22 cellular contexts compared by ENCODE assay signal in genomic region chr14:101289230-101289690, GRCh38.
DNase-seq lines count a peak whose midpoint lies in the region; ATAC-seq, FAIRE-seq and TF ChIP-seq lines count a peak whose summit lies in the region.
"Had no signal": no experiment of that assay in that cellular context is flagged by ENCODE, and none has a peak within 500 bp of the region (broad histone marks: within the 10 kb centered on the region; RNA-seq: fewer than 3 reads in every experiment).

No MANE protein-coding gene starts in this region.

- TF ChIP-seq POLR2A in H1 (IDR thresholded peaks at IDR 0.05; ENCODE audit: control extremely low read depth in 1 of 2, low read depth in 2 of 2, low read length in 2 of 2) (no peak), HepG2 (IDR thresholded peaks at IDR 0.05; ENCODE audit: insufficient read depth in 1 of 2, low read depth in 2 of 2, low read length in 2 of 2) (no peak)

- no peak overlapping the region for H3K56ac ChIP-seq in H1 (replicated peaks; ENCODE audit: insufficient read length, low read depth, low read length)

- H2AFZ ChIP-seq in GM23338 (peak overlapping the region; percentile 56; the same call in 1 of the 2 replicates), H1 (ENCODE audit: low read length) (no peak overlapping the region), HepG2 (ENCODE audit: low read length) (no peak overlapping the region), mesenchymal stem cell (ENCODE audit: low read depth, low read length) (no peak overlapping the region)

- no peak overlapping the region for H3K4me3 ChIP-seq in GM23338
- no peak overlapping the region for H3K4me3 ChIP-seq in H1 (ENCODE audit: extremely low read depth in 1 of 4, insufficient read depth in 2 of 4, low read depth in 3 of 4, low read length in 4 of 4)
- H3K4me3 ChIP-seq in HepG2 (replicated peaks in 1 of 3; ENCODE audit: insufficient read depth in 1 of 3, low read depth in 2 of 3, low read length in 3 of 3): peak overlapping the region; percentile 48 to 71 (median 55)
- H3K4me3 ChIP-seq in SJCRH30: no peak overlapping the region
- H3K4me3 ChIP-seq in mesenchymal stem cell (ENCODE audit: insufficient read depth in 1 of 2, low read depth in 1 of 2, low read length in 2 of 2): no peak overlapping the region
- H3K4me3 ChIP-seq: BLaER1 had no signal

- H3K79me2 ChIP-seq in GM23338 (replicated peaks; ENCODE audit: insufficient read depth) (no peaks in the 10 kb centered on the region), H1 (ENCODE audit: control insufficient read depth in 1 of 2, insufficient read depth in 2 of 2, low read length in 2 of 2) (no peaks in the 10 kb centered on the region), HepG2 (ENCODE audit: insufficient read depth, low read length) (no peaks in the 10 kb centered on the region)

- TSS peak; percentile 93 for BruUV-seq in HepG2 (replicated peaks; lab: Mats Ljungman, UMichigan)

- peaks cover 33% of the 10 kb centered on the region for H3K4me1 Mint-ChIP-seq in GM23338
- peaks cover 16% of the 10 kb centered on the region for H3K4me1 Mint-ChIP-seq in progenitor cell of endocrine pancreas (ENCODE audit: low read depth)

- H4K5ac ChIP-seq in H1 (ENCODE audit: insufficient read length, low read depth, low read length): no peak overlapping the region

- H3K27ac ChIP-seq in GM23338 (ENCODE audit: low read depth) (no peak overlapping the region), H1 (ENCODE audit: low read depth, low read length) (no peak overlapping the region), HepG2 (ENCODE audit: extremely low read length, insufficient read depth, low read length) (peak overlapping the region; percentile 99), SJCRH30 (no peak overlapping the region), mesenchymal stem cell (ENCODE audit: low read length, poor library complexity, severe bottlenecking) (no peak overlapping the region)
- H3K27ac ChIP-seq: BLaER1 had no signal

- H3K4me2 ChIP-seq in GM23338 (peak overlapping the region; percentile 51; the same call in 1 of the 2 replicates), H1 (ENCODE audit: insufficient read depth in 1 of 2, low read depth in 2 of 2, low read length in 2 of 2) (no peak overlapping the region), HepG2 (ENCODE audit: low read depth, low read length) (peak overlapping the region; percentile 98), mesenchymal stem cell (ENCODE audit: low read length, poor library complexity, severe bottlenecking) (no peak overlapping the region)

- H2BK12ac ChIP-seq in H1 (ENCODE audit: low read depth, low read length) (no peak overlapping the region), mesenchymal stem cell (ENCODE audit: low read length in 2 of 2) (no peak overlapping the region)

- H3K18ac ChIP-seq in H1 (ENCODE audit: extremely low read depth, low read length) (no peak overlapping the region), mesenchymal stem cell (ENCODE audit: low read depth in 1 of 2, low read length in 2 of 2) (no peak overlapping the region)

- H2BK120ac ChIP-seq in H1 (replicated peaks; ENCODE audit: low read depth, low read length) (no peak overlapping the region), mesenchymal stem cell (ENCODE audit: low read depth, low read length) (no peak overlapping the region)

- TF ChIP-seq CTCF in GM23338 (conservative IDR thresholded peaks at IDR 0.05; ENCODE audit: low read depth in 2 of 2) (no peak), H1 (IDR thresholded peaks at IDR 0.05; ENCODE audit: control extremely low read depth in 1 of 3, insufficient read depth in 1 of 3, low read depth in 1 of 3, low read length in 3 of 3) (no peak), HepG2 (CRISPR knock-in tag; IDR thresholded peaks at IDR 0.05) (no peak), progenitor cell of endocrine pancreas (IDR thresholded peaks at IDR 0.05; ENCODE audit: unreplicated experiment) (no peak), D721Med (IDR thresholded peaks at IDR 0.05; ENCODE audit: insufficient read depth, missing control alignments) (no peak)

- no peak overlapping the region for H3K4me3 Mint-ChIP-seq in GM23338
- H3K4me3 Mint-ChIP-seq in progenitor cell of endocrine pancreas (ENCODE audit: low read depth): peak overlapping the region; percentile 4
- H3K4me3 Mint-ChIP-seq: CD4-positive, alpha-beta T cell had no signal

- 95% methylated on average over 12 of the region's 13 CpGs; no CpG with 5 or more reads in 1 of the 2 experiments for WGBS in H1 (ENCODE audit: extremely low coverage in 1 of 2, insufficient coverage in 1 of 2, insufficient read length in 1 of 2, insufficient replicate concordance in 2 of 2, low coverage in 1 of 2, low lambda C conversion rate in 2 of 2, missing lambda C conversion rate in 1 of 2), 2 experiments
- WGBS in HepG2 (ENCODE audit: low lambda C conversion rate): 2% methylated on average over 13 of the region's 13 CpGs
- 81% methylated on average over 13 of the region's 13 CpGs for WGBS in mesenchymal stem cell

- no peak overlapping the region for H2BK5ac ChIP-seq in H1 (ENCODE audit: low read depth, low read length)
- no peak overlapping the region for H2BK5ac ChIP-seq in mesenchymal stem cell (ENCODE audit: low read depth, low read length, poor library complexity, severe bottlenecking)

- H3K27me3 ChIP-seq in GM23338 (ENCODE audit: insufficient read depth) (no peaks in the 10 kb centered on the region), H1 (replicated peaks in 1 of 4; ENCODE audit: control insufficient read depth in 3 of 4, extremely low read depth in 1 of 4, insufficient read depth in 3 of 4, low read length in 3 of 4) (no peaks in the 10 kb centered on the region), HepG2 (ENCODE audit: control insufficient read depth in 1 of 2, insufficient read depth in 2 of 2, low read length in 2 of 2) (no peaks in the 10 kb centered on the region), SJCRH30 (no peaks in the 10 kb centered on the region), mesenchymal stem cell (ENCODE audit: control insufficient read depth in 1 of 2, insufficient read depth in 1 of 2, low read length in 2 of 2) (peaks cover 0 to 31% of the 10 kb centered on the region in 2 experiments)

- H4K91ac ChIP-seq in H1 (replicated peaks; ENCODE audit: insufficient read length, low read length) (no peak overlapping the region), mesenchymal stem cell (ENCODE audit: low read length) (no peak overlapping the region)

- CTCF ChIA-PET in H1 (lab: Charles Lee; ENCODE audit: partially characterized antibody) (interaction anchor here (0.6 to 1.4 kb wide), 4 partner anchors 23 to 106 kb away, joined by 3 read pairs; no protein-coding TSS in a partner anchor), HepG2 (lab: Yijun Ruan, JAX; ENCODE audit: low intra/inter-chr PET ratio, low total read pairs) (interaction anchor here (0.6 kb wide), 1 partner anchor 53 kb away, joined by 3 read pairs; no protein-coding TSS in a partner anchor)

- intact Hi-C loops in HepG2 (cut with micrococcal nuclease; ENCODE audit: unreplicated experiment): loop anchor here (2.0 kb wide), 1 partner anchor 46 kb away; no protein-coding TSS in a partner anchor

- H3K23ac ChIP-seq in H1 (ENCODE audit: insufficient read length) (no peak overlapping the region), mesenchymal stem cell (ENCODE audit: low read length in 2 of 2) (no peak overlapping the region)

- TF ChIP-seq EP300 in H1 (IDR thresholded peaks at IDR 0.05; ENCODE audit: borderline replicate concordance in 1 of 2, low read depth in 2 of 2, low read length in 2 of 2) (no peak), HepG2 (IDR thresholded peaks at IDR 0.05; ENCODE audit: low read depth in 2 of 2, low read length in 2 of 2) (peak; percentile 96 to 99), HepG2 (CRISPR knock-in tag; IDR thresholded peaks at IDR 0.05; ENCODE audit: borderline replicate concordance) (peak; percentile 96)

- H3K9ac ChIP-seq in H1 (replicated peaks in 1 of 4; ENCODE audit: extremely low read depth in 1 of 4, low read depth in 3 of 4, low read length in 3 of 4): no peak overlapping the region
- H3K9ac ChIP-seq in HepG2 (ENCODE audit: insufficient read depth, low read depth, low read length): peak overlapping the region; percentile 87
- H3K9ac ChIP-seq in mesenchymal stem cell (ENCODE audit: low read length): no peak overlapping the region
- H3K9ac ChIP-seq: BLaER1 had no signal

- H3K9me3 Mint-ChIP-seq in GM23338 (peaks cover 2% of the 10 kb centered on the region), progenitor cell of endocrine pancreas (ENCODE audit: low read depth) (no peaks in the 10 kb centered on the region)
- H3K9me3 Mint-ChIP-seq: CD4-positive, alpha-beta T cell had no signal

- no peaks in the 10 kb centered on the region for H3K23me2 ChIP-seq in H1 (ENCODE audit: low read depth, low read length)

- H3K36me3 Mint-ChIP-seq in GM23338 (ENCODE audit: low read depth) (peaks cover 2% of the 10 kb centered on the region; the same call in 2 of the 3 replicates), progenitor cell of endocrine pancreas (ENCODE audit: insufficient read depth) (no peaks in the 10 kb centered on the region)

- no peak for DNase-seq in GM23338 (ENCODE audit: low spot score)
- no peak for DNase-seq in H1 (ENCODE audit: low read depth in 1 of 2, low spot score in 2 of 2)
- DNase-seq in HepG2 (ENCODE audit: low spot score): peak; percentile 99
- no peak for DNase-seq in progenitor cell of endocrine pancreas (ENCODE audit: low spot score, unreplicated experiment)
- DNase-seq in SJCRH30: no peak
- no peak for DNase-seq in D721Med (ENCODE audit: insufficient read length, low spot score)
- DNase-seq in mesenchymal stem cell: no peak
- DNase-seq: CD4-positive, alpha-beta T cell; DMS53; NCI-H1048; NCI-H1436; NCI-H187; NCI-H2081 treated with DMSO at 0.1 percent for 48 hours; NCI-H2171; NCI-H226; NCI-H524 treated with DMSO at 0.1 percent for 48 hours; NCI-H774; NK-92 treated with Interleukin-12 subunit alpha and Interleukin-12 subunit beta, amount 100 ng/mL, for 24 hours; PC-3 had no signal

- FAIRE-seq in H1 (lab: Jason Lieb, UNC): no peak
- peak; percentile 99 for FAIRE-seq in HepG2 (lab: Jason Lieb, UNC)
- FAIRE-seq in D721Med (lab: Jason Lieb, UNC): no peak
- FAIRE-seq: A204.1, H54 had no signal

- H4K8ac ChIP-seq in H1 (ENCODE audit: extremely low read depth, insufficient read depth, low read length) (peak overlapping the region; percentile 26; the same call in 1 of the 2 replicates), mesenchymal stem cell (ENCODE audit: low read length) (no peak overlapping the region)

- no peak overlapping the region for H3K27ac Mint-ChIP-seq in GM23338
- no peak overlapping the region for H3K27ac Mint-ChIP-seq in progenitor cell of endocrine pancreas
- H3K27ac Mint-ChIP-seq: CD4-positive, alpha-beta T cell had no signal

- TF ChIP-seq RAD21 in H1 (IDR thresholded peaks at IDR 0.05 in 1 of 2, conservative IDR thresholded peaks at IDR 0.05 in 1 of 2; ENCODE audit: low read depth in 2 of 2, low read length in 2 of 2) (no peak), HepG2 (CRISPR knock-in tag; IDR thresholded peaks at IDR 0.05) (no peak)

- no peak overlapping the region for H2BK20ac ChIP-seq in H1 (ENCODE audit: low read length)

- H3K4ac ChIP-seq in H1 (replicated peaks; ENCODE audit: insufficient read length, low read depth, low read length) (no peak overlapping the region), mesenchymal stem cell (ENCODE audit: low read depth in 1 of 2, low read length in 2 of 2) (no peak overlapping the region)

- H2AK5ac ChIP-seq in H1 (ENCODE audit: low read depth, low read length) (0 out of 2 replicates have a peak overlapping the region, but pooled peaks have one; percentile 65), mesenchymal stem cell (ENCODE audit: low read length, severe bottlenecking) (no peak overlapping the region)

- H3K9me2 ChIP-seq in GM23338 (ENCODE audit: insufficient read depth): no peaks in the 10 kb centered on the region

- ATAC-seq in GM23338 (no peak), HepG2 (peak; percentile 78)
- ATAC-seq: PC-3 had no signal

- H3K36me3 ChIP-seq in GM23338 (ENCODE audit: insufficient read depth): no peaks in the 10 kb centered on the region
- H3K36me3 ChIP-seq in H1 (ENCODE audit: control insufficient read depth in 2 of 4, insufficient read depth in 4 of 4, low read length in 3 of 4): no peaks in the 10 kb centered on the region
- no peaks in the 10 kb centered on the region for H3K36me3 ChIP-seq in HepG2 (replicated peaks in 1 of 2; ENCODE audit: control insufficient read depth in 1 of 2, insufficient read depth in 2 of 2, low read length in 2 of 2)
- no peaks in the 10 kb centered on the region for H3K36me3 ChIP-seq in SJCRH30
- no peaks in the 10 kb centered on the region for H3K36me3 ChIP-seq in mesenchymal stem cell (ENCODE audit: control insufficient read depth in 1 of 2, insufficient read depth in 2 of 2, low read depth in 1 of 2, low read length in 2 of 2)
- H3K36me3 ChIP-seq: BLaER1 had no signal

- H3K79me1 ChIP-seq in H1 (ENCODE audit: low read depth, low read length): no peaks in the 10 kb centered on the region; the same call in 1 of the 2 replicates
- H3K79me1 ChIP-seq in mesenchymal stem cell (replicated peaks; ENCODE audit: low read length, poor library complexity, severe bottlenecking): no peaks in the 10 kb centered on the region

- H3K9me3 ChIP-seq in H1 (ENCODE audit: insufficient read depth in 2 of 2, low read depth in 1 of 2, low read length in 1 of 2) (no peaks in the 10 kb centered on the region), HepG2 (ENCODE audit: low read length) (no peaks in the 10 kb centered on the region), SJCRH30 (replicated peaks) (no peaks in the 10 kb centered on the region), mesenchymal stem cell (ENCODE audit: control insufficient read depth, low read length) (no peaks in the 10 kb centered on the region)

- no peak overlapping the region for H2BK15ac ChIP-seq in H1 (ENCODE audit: low read length)
- H2BK15ac ChIP-seq in mesenchymal stem cell (ENCODE audit: low read depth, poor library complexity, severe bottlenecking): no peak overlapping the region

- H4K20me1 ChIP-seq in GM23338 (replicated peaks; ENCODE audit: insufficient read depth) (no peaks in the 10 kb centered on the region), H1 (replicated peaks in 1 of 2; ENCODE audit: control insufficient read depth in 1 of 2, insufficient read depth in 2 of 2, low read length in 2 of 2) (no peaks in the 10 kb centered on the region), HepG2 (ENCODE audit: insufficient read depth, low read length) (no peaks in the 10 kb centered on the region)
- H4K20me1 ChIP-seq: BLaER1 had no signal

- peaks cover 30% of the 10 kb centered on the region for H3K4me1 ChIP-seq in GM23338 (ENCODE audit: insufficient read depth)
- peaks cover 0 to 9% (median 2%) of the 10 kb centered on the region in 4 experiments; a peak in 4 of 7 replicates for H3K4me1 ChIP-seq in H1 (replicated peaks in 1 of 4; ENCODE audit: control insufficient read depth in 3 of 4, insufficient read depth in 4 of 4, low read length in 3 of 4)
- H3K4me1 ChIP-seq in HepG2 (ENCODE audit: insufficient read depth, low read length): peaks cover 82% of the 10 kb centered on the region
- no peaks in the 10 kb centered on the region for H3K4me1 ChIP-seq in SJCRH30
- no peaks in the 10 kb centered on the region for H3K4me1 ChIP-seq in mesenchymal stem cell (ENCODE audit: control insufficient read depth, insufficient read depth, low read depth, low read length)

- peaks cover 8% of the 10 kb centered on the region for H3K27me3 Mint-ChIP-seq in GM23338 (ENCODE audit: insufficient read depth, low read depth, poor library complexity)
- peaks cover 6% of the 10 kb centered on the region for H3K27me3 Mint-ChIP-seq in progenitor cell of endocrine pancreas

- POLR2A ChIA-PET in H1 (lab: Charles Lee; ENCODE audit: partially characterized antibody) (no interaction called here), HepG2 (lab: Yijun Ruan, JAX) (interaction anchor here (1.1 to 6.0 kb wide), 8 partner anchors 10 to 473 kb away, joined by 3 to 76 read pairs (median 20); no protein-coding TSS in a partner anchor)

- in situ Hi-C loops in HepG2 (cut with HindIII; ENCODE audit: extremely low pct_ligation_motif_present, low pct_unique_long_range_greater_than_20kb): no loop called here

- H3K14ac ChIP-seq in H1 (ENCODE audit: insufficient read length) (no peak overlapping the region), mesenchymal stem cell (ENCODE audit: low read length in 2 of 2) (no peak overlapping the region)

- no peaks in the 10 kb centered on the region for H3F3A ChIP-seq in GM23338 (replicated peaks; ENCODE audit: low read depth)

Comparison
In these comparisons a context has a peak if more than half of its experiments do, and no peak if none do; other contexts are left out.
1. H3K4me2 ChIP-seq: peak in GM23338 (single experiment) and HepG2 (single experiment); none in H1 (0 of 2) and mesenchymal stem cell (single experiment).
2. H3K4me3 ChIP-seq: peak in HepG2 (3 of 3); none in GM23338 (single experiment), H1 (0 of 4), SJCRH30 (single experiment) and mesenchymal stem cell (0 of 2).